In the genomic region with DNA sequence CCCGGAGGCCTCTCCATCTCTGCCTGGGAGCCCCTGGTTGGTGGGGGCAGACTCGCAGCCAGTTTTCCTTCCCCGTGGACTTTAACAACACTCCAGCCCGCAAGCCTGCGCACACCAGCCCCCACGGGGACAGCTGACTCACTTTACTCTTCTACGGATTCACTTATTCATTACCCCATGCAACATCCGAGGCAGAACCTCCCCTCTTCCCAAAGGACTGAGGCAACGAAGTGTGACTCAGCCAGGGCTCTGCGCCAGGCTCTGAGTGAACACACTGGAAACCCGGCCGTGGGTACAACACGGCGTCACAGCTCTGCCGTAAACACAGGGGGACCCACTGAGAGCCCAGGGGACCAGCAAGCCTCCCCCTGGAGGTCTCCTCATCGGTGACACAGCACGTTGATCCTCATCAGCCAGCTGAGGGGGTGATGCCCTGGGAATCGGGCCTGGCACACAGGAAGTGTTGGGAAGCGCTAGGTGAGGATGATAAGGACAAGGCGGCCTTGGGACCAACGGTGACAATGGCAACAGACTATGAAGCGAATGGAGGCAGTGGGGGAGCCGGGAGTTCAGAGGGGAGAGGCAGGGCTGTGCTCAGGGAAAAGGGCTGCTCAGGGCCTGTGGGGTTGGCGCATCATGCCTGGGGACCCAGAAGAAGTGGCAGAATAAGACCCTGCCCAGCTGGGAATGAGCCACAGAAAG, we compare ENCODE assay signal across 9 cellular contexts. TPM values are rescaled to one million over a fixed set of nuclear protein-coding genes. Genes with fewer than 3 reads are reported as not detected.
DNase-seq lines count a peak whose midpoint lies in the region; ATAC-seq, FAIRE-seq and TF ChIP-seq lines count a peak whose summit lies in the region.
"Had no signal": no experiment of that assay in that cellular context is flagged by ENCODE, and none has a peak within 500 bp of the region (broad histone marks: within the 10 kb centered on the region; RNA-seq: fewer than 3 reads in every experiment).

No MANE protein-coding gene starts in this region.

- H3F3A ChIP-seq in OCI-LY1 (ENCODE audit: insufficient read depth, low read length) (peaks cover 10% of the 10 kb centered on the region), smooth muscle cell (ENCODE audit: low read depth) (peaks cover 34% of the 10 kb centered on the region)

- H3K4me2 ChIP-seq in OCI-LY1 (ENCODE audit: low read length) (peak overlapping the region; percentile 50), smooth muscle cell (peak overlapping the region; percentile 76)

- H3K27ac ChIP-seq in OCI-LY1 (ENCODE audit: low read depth, low read length, poor library complexity, severe bottlenecking) = peak overlapping the region; percentile 98
- peak overlapping the region; percentile 78 for H3K27ac ChIP-seq in angular gyrus (ENCODE audit: low read depth, low read length)
- peak overlapping the region; percentile 97 for H3K27ac ChIP-seq in smooth muscle cell (ENCODE audit: low read depth)

- H3K79me2 ChIP-seq in OCI-LY1 (ENCODE audit: insufficient read depth, low read length) = peaks cover 35% of the 10 kb centered on the region
- peaks cover 41% of the 10 kb centered on the region for H3K79me2 ChIP-seq in smooth muscle cell (ENCODE audit: low read depth)

- H3K36me3 ChIP-seq in OCI-LY1 (ENCODE audit: insufficient read depth, low read length) (peaks cover 29% of the 10 kb centered on the region; the same call in 1 of the 2 replicates), smooth muscle cell (ENCODE audit: low read depth) (no peaks in the 10 kb centered on the region)

- no peak for ATAC-seq in HG02938 (IDR thresholded peaks at IDR 0.05; ENCODE audit: unreplicated experiment)

- H2AFZ ChIP-seq in OCI-LY1 (ENCODE audit: low read length) (no peak overlapping the region), smooth muscle cell (ENCODE audit: low read depth) (no peak overlapping the region)

- H3K27me3 ChIP-seq in OCI-LY1 (ENCODE audit: insufficient read depth, low read length) (no peaks in the 10 kb centered on the region), smooth muscle cell (ENCODE audit: low read depth) (no peaks in the 10 kb centered on the region)

- H3K9ac ChIP-seq in OCI-LY1 (ENCODE audit: low read length) (peak overlapping the region; percentile 27; the same call in 1 of the 2 replicates), smooth muscle cell (ENCODE audit: low read depth) (peak overlapping the region; percentile 74)

- H3K4me3 ChIP-seq in OCI-LY1 (ENCODE audit: low read depth, low read length, poor library complexity, severe bottlenecking) = peak overlapping the region; percentile 3
- no peak overlapping the region for H3K4me3 ChIP-seq in smooth muscle cell

- H3K9me3 ChIP-seq in OCI-LY1 (ENCODE audit: low read length) (no peaks in the 10 kb centered on the region), smooth muscle cell (replicated peaks; ENCODE audit: low read depth) (no peaks in the 10 kb centered on the region)

- 47% methylated on average over 24 of the region's 24 CpGs for WGBS in smooth muscle cell (ENCODE audit: low lambda C conversion rate)

- H4K20me1 ChIP-seq in OCI-LY1 (ENCODE audit: insufficient read depth, low read length) (no peaks in the 10 kb centered on the region), smooth muscle cell (ENCODE audit: low read depth) (peaks cover 32% of the 10 kb centered on the region)

- FAIRE-seq in D721Med (lab: Jason Lieb, UNC) = no peak
- FAIRE-seq: TTC549 had no signal

- H3K4me1 ChIP-seq in OCI-LY1 (ENCODE audit: insufficient read depth, low read length, severe bottlenecking) = peaks cover 97% of the 10 kb centered on the region
- H3K4me1 ChIP-seq in smooth muscle cell (ENCODE audit: low read depth) = peaks cover 37% of the 10 kb centered on the region

- DNase-seq in GM04503 (ENCODE audit: low read depth) = peak; percentile 93
- peak; percentile 99 for DNase-seq in iris pigment epithelial cell (ENCODE audit: low read depth)
- peak; percentile 58 for DNase-seq in smooth muscle cell (lab: John Stamatoyannopoulos, UW; ENCODE audit: unreplicated experiment)
- DNase-seq in iPS-NIHi7 (ENCODE audit: extremely low spot score) = no peak
- DNase-seq in D721Med (ENCODE audit: insufficient read length, low spot score) = no peak

- TF ChIP-seq CTCF in OCI-LY1 (IDR thresholded peaks at IDR 0.05; ENCODE audit: low read length) (no peak), smooth muscle cell (IDR thresholded peaks at IDR 0.05; ENCODE audit: borderline replicate concordance, insufficient read depth, poor library complexity, severe bottlenecking) (no peak), D721Med (IDR thresholded peaks at IDR 0.05; ENCODE audit: insufficient read depth, missing control alignments) (no peak)

- no peaks in the 10 kb centered on the region for H3K9me2 ChIP-seq in OCI-LY1 (ENCODE audit: low read depth, low read length)

RNA-seq across cellular contexts. Expression of gene COTL1, which starts 14.6 kb away (rescaled TPM):
- total RNA-seq in smooth muscle cell = 66.5 and 81.2 TPM in 2 replicates
- polyA plus RNA-seq in smooth muscle cell = 209 and 233 TPM in 2 replicates

RNA-seq across cellular contexts. Expression of gene KLHL36, which starts 45.0 kb away (rescaled TPM):
- total RNA-seq in smooth muscle cell = 20.8 and 35.4 TPM in 2 replicates
- polyA plus RNA-seq in smooth muscle cell = 18.0 and 21.6 TPM in 2 replicates

Comparison
In these comparisons a context has a peak if more than half of its experiments do, and no peak if none do; other contexts are left out.
1. DNase-seq: peak in GM04503 (single experiment), iris pigment epithelial cell (single experiment) and smooth muscle cell (single experiment); none in iPS-NIHi7 (single experiment) and D721Med (single experiment).
2. Peak in every context shown above with its lines, with median percentiles within 50 percentile points of each other: H3K27ac ChIP-seq.